Comparison of ENCODE assay signal across 1 cellular context in the genomic region with DNA sequence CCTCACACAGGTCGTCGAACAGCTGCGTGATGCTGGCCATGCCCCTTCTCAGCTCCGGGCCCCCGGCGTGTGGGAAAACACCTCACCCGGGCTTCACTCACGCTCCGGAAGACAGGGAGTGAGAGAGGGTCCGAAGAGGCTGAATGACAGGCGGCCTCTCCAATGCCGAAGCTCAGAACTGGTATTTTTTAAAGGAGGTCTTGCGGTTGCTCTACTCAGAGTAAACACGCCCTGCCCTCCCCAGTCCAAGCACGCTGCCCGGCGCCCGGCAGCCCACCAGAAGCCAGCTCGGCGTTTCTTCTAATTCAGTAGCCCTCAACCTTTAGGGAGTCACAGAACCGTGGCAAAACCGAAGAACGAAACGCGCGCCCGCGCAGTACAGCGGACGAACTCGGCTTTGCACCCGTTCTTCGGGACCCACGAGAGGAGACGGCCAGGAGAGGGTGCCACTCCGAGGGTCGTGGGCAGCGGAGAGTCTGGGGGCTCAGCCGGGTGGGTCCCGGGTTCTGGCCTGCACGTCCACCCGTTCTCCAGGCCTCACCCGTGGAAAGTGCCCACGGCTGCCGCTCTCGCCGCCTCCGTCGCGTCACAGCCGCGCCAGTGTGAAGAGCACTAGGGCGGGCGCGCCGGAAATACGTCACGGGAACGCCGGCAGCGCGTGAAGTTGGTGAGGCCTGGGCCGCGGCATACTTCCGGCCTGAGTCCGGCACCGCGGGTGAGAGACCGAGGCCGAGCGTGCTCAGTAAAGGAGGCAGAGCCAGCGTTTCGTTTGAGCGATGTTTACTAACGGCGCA.
TF ChIP-seq lines count a peak whose summit lies in the region.

A gene with protein sequence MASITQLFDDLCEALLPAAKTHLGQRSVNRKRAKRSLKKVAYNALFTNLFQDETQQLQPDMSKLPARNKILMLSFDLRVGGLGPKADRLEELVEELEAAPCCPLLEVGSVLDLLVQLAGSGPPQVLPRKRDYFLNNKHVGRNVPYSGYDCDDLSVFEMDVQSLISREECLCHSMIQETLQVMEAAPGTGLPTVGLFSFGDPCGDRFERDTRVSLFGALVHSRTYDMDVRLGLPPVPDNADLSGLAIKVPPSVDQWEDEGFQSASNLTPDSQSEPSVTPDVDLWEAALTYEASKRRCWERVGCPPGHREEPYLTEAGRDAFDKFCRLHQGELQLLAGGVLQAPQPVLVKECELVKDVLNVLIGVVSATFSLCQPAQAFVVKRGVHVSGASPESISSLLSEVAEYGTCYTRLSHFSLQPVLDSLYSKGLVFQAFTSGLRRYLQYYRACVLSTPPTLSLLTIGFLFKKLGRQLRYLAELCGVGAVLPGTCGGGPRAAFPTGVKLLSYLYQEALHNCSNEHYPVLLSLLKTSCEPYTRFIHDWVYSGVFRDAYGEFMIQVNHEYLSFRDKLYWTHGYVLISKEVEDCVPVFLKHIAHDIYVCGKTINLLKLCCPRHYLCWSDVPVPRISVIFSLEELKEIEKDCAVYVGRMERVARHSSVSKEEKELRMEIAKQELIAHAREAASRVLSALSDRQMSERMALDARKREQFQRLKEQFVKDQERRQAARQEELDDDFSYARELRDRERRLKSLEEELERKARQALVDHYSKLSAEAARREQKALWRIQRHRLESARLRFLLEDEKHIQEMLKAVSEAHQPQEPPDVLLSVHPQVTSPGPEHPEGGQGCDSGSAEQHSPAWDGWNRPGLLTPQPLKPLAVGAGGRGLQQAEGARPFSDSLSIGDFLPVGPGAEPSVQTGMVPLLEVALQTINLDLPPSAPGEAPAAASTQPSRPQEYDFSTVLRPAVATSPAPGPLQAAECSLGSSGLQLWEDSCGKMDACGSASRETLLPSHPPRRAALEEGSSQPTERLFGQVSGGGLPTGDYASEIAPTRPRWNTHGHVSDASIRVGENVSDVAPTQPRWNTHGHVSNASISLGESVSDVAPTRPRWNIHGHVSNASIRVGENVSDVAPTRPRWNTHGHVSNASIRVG (N-terminal part only) (minus strand): TSS at position 604 of the 794 bp plus-strand sequence. CDS start 564 bp downstream, at position 40.

TF ChIP-seq in H1, 55 proteins besides CTCF, POLR2A, EP300 and RAD21 (continues in another document):
- TF ChIP-seq POLR2AphosphoS5 (IDR thresholded peaks at IDR 0.05; ENCODE audit: low read depth, low read length) (peak; percentile 90), SIN3A (conservative IDR thresholded peaks at IDR 0.05 in 1 of 2, IDR thresholded peaks at IDR 0.05 in 1 of 2; ENCODE audit: low read depth in 1 of 2, low read length in 2 of 2) (peak; percentile 16 to 82; a peak in 1 of 4 replicates), RFX5 (IDR thresholded peaks at IDR 0.05; ENCODE audit: borderline replicate concordance, low read depth, low read length) (no peak), JUN (IDR thresholded peaks at IDR 0.05; ENCODE audit: low read depth, low read length) (no peak), TCF12 (IDR thresholded peaks at IDR 0.05; ENCODE audit: low read depth, low read length) (no peak), EZH2 (IDR thresholded peaks at IDR 0.05; ENCODE audit: low read depth, low read length, severe bottlenecking) (no peak), SAP30 (IDR thresholded peaks at IDR 0.05; ENCODE audit: insufficient read depth, insufficient replicate concordance, low read length) (no peak), TBP (IDR thresholded peaks at IDR 0.05; ENCODE audit: low read depth, low read length) (peak; percentile 68; the same call in 1 of the 2 replicates), BCL11A (IDR thresholded peaks at IDR 0.05; ENCODE audit: low read depth in 2 of 2, low read length in 2 of 2) (no peak), CREB1 (IDR thresholded peaks at IDR 0.05) (peak; percentile 100), HDAC6 (IDR thresholded peaks at IDR 0.05; ENCODE audit: low read depth, low read length) (no peak), SP1 (IDR thresholded peaks at IDR 0.05; ENCODE audit: low read depth, low read length) (no peak), ZNF274 (IDR thresholded peaks at IDR 0.05; ENCODE audit: borderline replicate concordance, extremely low read depth, low read length) (no peak), CTBP2 (IDR thresholded peaks at IDR 0.05; ENCODE audit: borderline replicate concordance, insufficient read depth, insufficient read length, low read length) (no peak), RXRA (IDR thresholded peaks at IDR 0.05; ENCODE audit: insufficient read depth, low read depth, low read length) (no peak), MAFK (IDR thresholded peaks at IDR 0.05; ENCODE audit: low read depth, low read length) (no peak), TAF1 (IDR thresholded peaks at IDR 0.05; ENCODE audit: low read depth, low read length) (peak; percentile 82), TEAD4 (IDR thresholded peaks at IDR 0.05; ENCODE audit: low read depth, low read length) (no peak), YY1 (IDR thresholded peaks at IDR 0.05; ENCODE audit: low read depth, low read length) (no peak), GTF2F1 (IDR thresholded peaks at IDR 0.05; ENCODE audit: borderline replicate concordance, low read depth, low read length) (no peak), TAF7 (optimal IDR thresholded peaks at IDR 0.05; ENCODE audit: borderline replicate concordance, low read depth, low read length) (peak; percentile 64), KDM4A (IDR thresholded peaks at IDR 0.05; ENCODE audit: low read depth, low read length, severe bottlenecking) (peak; percentile 99), KDM5A (IDR thresholded peaks at IDR 0.05; ENCODE audit: low read length) (peak; percentile 89), GABPA (IDR thresholded peaks at IDR 0.05; ENCODE audit: borderline replicate concordance, insufficient read depth, low read length) (peak; percentile 96), CBX8 (IDR thresholded peaks at IDR 0.05; ENCODE audit: borderline replicate concordance, low read depth, low read length) (no peak), FOSL1 (IDR thresholded peaks at IDR 0.05; ENCODE audit: insufficient read depth, low read depth, low read length) (no peak), SIRT6 (IDR thresholded peaks at IDR 0.05; ENCODE audit: low read length) (no peak), SUZ12 (IDR thresholded peaks at IDR 0.05; ENCODE audit: low read length) (no peak), BRCA1 (IDR thresholded peaks at IDR 0.05; ENCODE audit: low read depth, low read length) (peak; percentile 41; the same call in 1 of the 2 replicates), CBX5 (IDR thresholded peaks at IDR 0.05; ENCODE audit: low read depth, low read length) (no peak), SP4 (IDR thresholded peaks at IDR 0.05; ENCODE audit: low read length) (no peak), RNF2 (IDR thresholded peaks at IDR 0.05; ENCODE audit: borderline replicate concordance, low read depth, low read length, missing control alignments, poor library complexity, severe bottlenecking) (no peak), POU5F1 (IDR thresholded peaks at IDR 0.05; ENCODE audit: low read depth, low read length) (no peak), KDM1A (IDR thresholded peaks at IDR 0.05; ENCODE audit: borderline replicate concordance, low read length) (no peak), PHF8 (conservative IDR thresholded peaks at IDR 0.05; ENCODE audit: low read depth, low read length) (peak; percentile 85), NANOG (IDR thresholded peaks at IDR 0.05; ENCODE audit: insufficient read depth, low read depth, low read length, poor library complexity, severe bottlenecking) (no peak), SRF (IDR thresholded peaks at IDR 0.05; ENCODE audit: low read depth, low read length) (peak; percentile 82), HDAC2 (IDR thresholded peaks at IDR 0.05; ENCODE audit: borderline replicate concordance in 1 of 2, low read depth in 2 of 2, low read length in 2 of 2) (peak in 1 of 2 experiments; percentile 88; a peak in 2 of 4 replicates), SIX5 (IDR thresholded peaks at IDR 0.05; ENCODE audit: low read depth, low read length) (no peak), CHD2 (IDR thresholded peaks at IDR 0.05; ENCODE audit: low read length) (peak; percentile 58; the same call in 1 of the 2 replicates), CHD1 (IDR thresholded peaks at IDR 0.05; ENCODE audit: low read depth, low read length) (no peak), ASH2L (IDR thresholded peaks at IDR 0.05; ENCODE audit: low read length) (peak; percentile 96), EGR1 (IDR thresholded peaks at IDR 0.05; ENCODE audit: borderline replicate concordance, low read depth, low read length) (no peak), RBBP5 (IDR thresholded peaks at IDR 0.05; ENCODE audit: borderline replicate concordance, low read depth, low read length) (peak; percentile 82), SP2 (IDR thresholded peaks at IDR 0.05; ENCODE audit: low read length) (no peak)
- TF ChIP-seq, protein P1, sequence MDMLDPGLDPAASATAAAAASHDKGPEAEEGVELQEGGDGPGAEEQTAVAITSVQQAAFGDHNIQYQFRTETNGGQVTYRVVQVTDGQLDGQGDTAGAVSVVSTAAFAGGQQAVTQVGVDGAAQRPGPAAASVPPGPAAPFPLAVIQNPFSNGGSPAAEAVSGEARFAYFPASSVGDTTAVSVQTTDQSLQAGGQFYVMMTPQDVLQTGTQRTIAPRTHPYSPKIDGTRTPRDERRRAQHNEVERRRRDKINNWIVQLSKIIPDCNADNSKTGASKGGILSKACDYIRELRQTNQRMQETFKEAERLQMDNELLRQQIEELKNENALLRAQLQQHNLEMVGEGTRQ (IDR thresholded peaks at IDR 0.05; ENCODE audit: low read length): no peak
- TF ChIP-seq, protein P2, sequence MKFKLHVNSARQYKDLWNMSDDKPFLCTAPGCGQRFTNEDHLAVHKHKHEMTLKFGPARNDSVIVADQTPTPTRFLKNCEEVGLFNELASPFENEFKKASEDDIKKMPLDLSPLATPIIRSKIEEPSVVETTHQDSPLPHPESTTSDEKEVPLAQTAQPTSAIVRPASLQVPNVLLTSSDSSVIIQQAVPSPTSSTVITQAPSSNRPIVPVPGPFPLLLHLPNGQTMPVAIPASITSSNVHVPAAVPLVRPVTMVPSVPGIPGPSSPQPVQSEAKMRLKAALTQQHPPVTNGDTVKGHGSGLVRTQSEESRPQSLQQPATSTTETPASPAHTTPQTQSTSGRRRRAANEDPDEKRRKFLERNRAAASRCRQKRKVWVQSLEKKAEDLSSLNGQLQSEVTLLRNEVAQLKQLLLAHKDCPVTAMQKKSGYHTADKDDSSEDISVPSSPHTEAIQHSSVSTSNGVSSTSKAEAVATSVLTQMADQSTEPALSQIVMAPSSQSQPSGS (IDR thresholded peaks at IDR 0.05; ENCODE audit: low read length): no peak
- TF ChIP-seq, protein P3, sequence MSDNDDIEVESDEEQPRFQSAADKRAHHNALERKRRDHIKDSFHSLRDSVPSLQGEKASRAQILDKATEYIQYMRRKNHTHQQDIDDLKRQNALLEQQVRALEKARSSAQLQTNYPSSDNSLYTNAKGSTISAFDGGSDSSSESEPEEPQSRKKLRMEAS (IDR thresholded peaks at IDR 0.05): peak; percentile 74
